ENCODE assay signal across 14 cellular contexts in the genomic region with DNA sequence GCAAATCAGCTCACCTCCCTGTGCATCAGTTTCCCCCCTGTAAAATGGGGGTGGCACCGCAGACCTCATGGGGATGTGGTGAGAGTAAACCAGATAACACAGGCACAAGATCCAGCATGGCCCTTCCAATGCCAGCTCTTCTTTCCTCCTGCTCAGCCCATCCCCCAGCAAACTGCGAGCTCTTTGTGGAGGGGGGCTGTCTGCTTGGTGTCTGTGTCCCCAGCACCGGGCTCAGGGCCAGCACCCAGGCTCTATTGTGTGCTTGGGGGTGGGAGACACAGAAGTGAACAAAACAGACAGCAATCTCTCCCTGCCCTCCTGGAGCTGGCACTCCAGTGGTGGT. TPM values are rescaled to one million over a fixed set of nuclear protein-coding genes. Genes with fewer than 3 reads are reported as not detected.
DNase-seq lines count a peak whose midpoint lies in the region; ATAC-seq, FAIRE-seq and TF ChIP-seq lines count a peak whose summit lies in the region.
"Had no signal": no experiment of that assay in that cellular context is flagged by ENCODE, and none has a peak within 500 bp of the region (broad histone marks: within the 10 kb centered on the region; RNA-seq: fewer than 3 reads in every experiment).

No MANE protein-coding gene starts in this region.

- H3K18ac ChIP-seq in neuronal stem cell (ENCODE audit: low read length): no peak overlapping the region

- H3K27me3 ChIP-seq in RWPE2 (ENCODE audit: insufficient read depth, poor library complexity, severe bottlenecking) (no peaks in the 10 kb centered on the region), neuronal stem cell (ENCODE audit: control insufficient read depth in 3 of 3, insufficient read depth in 3 of 3, low read depth in 1 of 3, low read length in 3 of 3) (peaks cover 0 to 21% (median 0%) of the 10 kb centered on the region in 3 experiments)

- no peak for FAIRE-seq in GM19239 (lab: Jason Lieb, UNC)
- FAIRE-seq: K562, RCC 7860 had no signal

- no peak overlapping the region for H3K9ac ChIP-seq in neuronal stem cell (ENCODE audit: low read depth, low read length, poor library complexity)

- H3K23ac ChIP-seq in neuronal stem cell (ENCODE audit: low read depth, low read length, poor library complexity): no peak overlapping the region

- WGBS in neuronal stem cell (ENCODE audit: extremely low coverage in 2 of 2, insufficient read length in 2 of 2, insufficient replicate concordance in 1 of 2), 2 donors: no CpG with 5 or more reads among the region's 3 CpGs

- H3K14ac ChIP-seq in neuronal stem cell (ENCODE audit: low read length): no peak overlapping the region

- H2BK120ac ChIP-seq in neuronal stem cell (ENCODE audit: low read depth, low read length): no peak overlapping the region

- no peak overlapping the region for H2BK5ac ChIP-seq in neuronal stem cell (ENCODE audit: low read length)

- no peaks in the 10 kb centered on the region for H3K36me3 ChIP-seq in RWPE2 (ENCODE audit: low read depth)
- no peaks in the 10 kb centered on the region for H3K36me3 ChIP-seq in neuronal stem cell (replicated peaks in 1 of 2; ENCODE audit: control insufficient read depth in 2 of 2, insufficient read depth in 2 of 2, low read length in 2 of 2)

- no peak overlapping the region for H2AFZ ChIP-seq in neuronal stem cell (ENCODE audit: low read length)

- no peak overlapping the region for H4K91ac ChIP-seq in neuronal stem cell (ENCODE audit: low read depth, low read length, poor library complexity)

- H2BK12ac ChIP-seq in neuronal stem cell (ENCODE audit: low read length): no peak overlapping the region

- H3K4me2 ChIP-seq in neuronal stem cell (ENCODE audit: insufficient read depth, low read length, poor library complexity, severe bottlenecking): no peak overlapping the region

- no peak overlapping the region for H3K4ac ChIP-seq in neuronal stem cell (ENCODE audit: low read length)

- peak overlapping the region; percentile 86 for H2AK5ac ChIP-seq in neuronal stem cell (ENCODE audit: low read depth, low read length)

- no peaks in the 10 kb centered on the region for H3K9me3 ChIP-seq in RWPE2 (ENCODE audit: severe bottlenecking)
- H3K9me3 ChIP-seq in neuronal stem cell (replicated peaks in 1 of 2; ENCODE audit: control insufficient read depth in 2 of 2, insufficient read depth in 1 of 2, low read depth in 1 of 2, low read length in 2 of 2): no peaks in the 10 kb centered on the region

- no peak overlapping the region for H4K8ac ChIP-seq in neuronal stem cell (ENCODE audit: low read depth, low read length)

- no peak overlapping the region for H2BK15ac ChIP-seq in neuronal stem cell (ENCODE audit: low read length)

- H3K79me1 ChIP-seq in neuronal stem cell (ENCODE audit: low read depth, low read length): peaks cover 2% of the 10 kb centered on the region

- H3K4me1 ChIP-seq in RWPE2 (ENCODE audit: insufficient read depth, poor library complexity, severe bottlenecking) (no peaks in the 10 kb centered on the region), neuronal stem cell (ENCODE audit: control insufficient read depth in 2 of 2, insufficient read depth in 1 of 2, low read depth in 1 of 2, low read length in 2 of 2) (peaks cover 0 to 3% of the 10 kb centered on the region in 2 donors)

- TF ChIP-seq CTCF in RWPE2 (IDR thresholded peaks at IDR 0.05; ENCODE audit: poor library complexity, severe bottlenecking): no peak

- H3K27ac ChIP-seq in RWPE2 (ENCODE audit: poor library complexity, severe bottlenecking) (no peak overlapping the region), neuronal stem cell (replicated peaks; ENCODE audit: low read length) (no peak overlapping the region)
- H3K27ac ChIP-seq: C4-2B had no signal

- H3K4me3 ChIP-seq in RWPE2 (ENCODE audit: severe bottlenecking) (no peak overlapping the region), neuronal stem cell (ENCODE audit: low read length in 2 of 2) (no peak overlapping the region)
- H3K4me3 ChIP-seq: K562 had no signal

- ATAC-seq in RWPE2 (ENCODE audit: low read depth): no peak
- ATAC-seq: K562 had no signal

- peak; percentile 18 for DNase-seq in NCI-H748 (lab: John Stamatoyannopoulos, UW; ENCODE audit: unreplicated experiment)
- DNase-seq in NCI-H748 treated with DMSO at 0.1 percent for 48 hours (lab: John Stamatoyannopoulos, UW): no peak
- peak; percentile 65 for DNase-seq in COR-L47 (lab: John Stamatoyannopoulos, UW)
- peak; percentile 36 for DNase-seq in RWPE2 (ENCODE audit: low spot score)
- DNase-seq in neuronal stem cell (ENCODE audit: low spot score): no peak
- DNase-seq in T-helper 1 cell: no peak
- DNase-seq in GM19239 (ENCODE audit: insufficient read length, low spot score): no peak
- DNase-seq in NCI-H2029 treated with DMSO at 0.1 percent for 48 hours (lab: John Stamatoyannopoulos, UW): no peak
- DNase-seq: NCI-H1694 treated with DMSO at 0.1 percent for 48 hours, NCI-H446, SIG-M5 had no signal

RNA-seq across cellular contexts. Expression of gene GRIP2, which starts 28.5 kb away (rescaled TPM):
- polyA plus RNA-seq in neuronal stem cell (2013, experiment 1 of 2): 0.77 TPM
- 0.62 TPM for polyA plus RNA-seq in neuronal stem cell (2013, experiment 2 of 2)

Comparison
In these comparisons a context has a peak if more than half of its experiments do, and no peak if none do; other contexts are left out.
1. DNase-seq: peak in NCI-H748 (single experiment), COR-L47 (single experiment) and RWPE2 (single experiment); none in NCI-H748 treated with DMSO at 0.1 percent for 48 hours (single experiment), neuronal stem cell (single experiment), T-helper 1 cell (0 of 5), GM19239 (single experiment) and NCI-H2029 treated with DMSO at 0.1 percent for 48 hours (single experiment).